ENCODE assay signal across 8 cellular contexts in genomic region chr12:64802180-64802775, GRCh38. TPM values are rescaled to one million over a fixed set of nuclear protein-coding genes. Genes with fewer than 3 reads are reported as not detected.
DNase-seq lines count a peak whose midpoint lies in the region; ATAC-seq, FAIRE-seq and TF ChIP-seq lines count a peak whose summit lies in the region.
"Not testable (repeated sequence)": the region's sequence is repeated elsewhere in the genome, so short reads cannot be mapped to it uniquely, and the experiment has no call there.

No MANE protein-coding gene starts in this region.

- not testable (repeated sequence) for H3K27me3 ChIP-seq in Panc1 (ENCODE audit: control insufficient read depth, insufficient read depth, low read length); endothelial cell of umbilical vein (ENCODE audit: control insufficient read depth in 2 of 2, insufficient read depth in 2 of 2, low read length in 2 of 2)

- H2AFZ ChIP-seq in endothelial cell of umbilical vein (ENCODE audit: low read depth, low read length), result not testable (repeated sequence)

- ATAC-seq in GM21619 (IDR thresholded peaks at IDR 0.05; ENCODE audit: unreplicated experiment) (peak; percentile 59), Panc1 (peak; percentile 88), memory B cell (ENCODE audit: low read depth) (peak; percentile 48)

- not testable (repeated sequence) for H3K4me2 ChIP-seq in endothelial cell of umbilical vein (ENCODE audit: insufficient read depth, low read length)

- dilution Hi-C loops in endothelial cell of umbilical vein (cut with MboI; ENCODE audit: extremely low pct_ligation_motif_present, low sequenced_read_pairs), result not testable (repeated sequence)

- H3K79me2 ChIP-seq in endothelial cell of umbilical vein (ENCODE audit: control insufficient read depth, insufficient read depth, low read length), result not testable (repeated sequence)

- H3K9ac ChIP-seq in endothelial cell of umbilical vein (replicated peaks; ENCODE audit: extremely low read depth, insufficient read depth, low read length), result not testable (repeated sequence)

- not testable (repeated sequence) for H3K36me3 ChIP-seq in Panc1 (ENCODE audit: control insufficient read depth, insufficient read depth, low read length); endothelial cell of umbilical vein (ENCODE audit: control insufficient read depth in 2 of 2, extremely low read depth in 1 of 2, insufficient read depth in 2 of 2, low read length in 2 of 2)

- H3K4me3 ChIP-seq in Panc1 (ENCODE audit: low read depth in 2 of 2, low read length in 2 of 2), result peak overlapping the region in 1 of 2 experiments; percentile 20; a peak in 1 of 4 replicates
- H3K4me3 ChIP-seq in endothelial cell of umbilical vein (replicated peaks in 1 of 3; ENCODE audit: insufficient read depth in 1 of 3, low read depth in 1 of 3, low read length in 3 of 3), result not testable (repeated sequence)

- H3K27me3 Mint-ChIP-seq in memory B cell, result peaks cover 23% of the 10 kb centered on the region

- not testable (repeated sequence) for H3K27ac ChIP-seq in Panc1 (ENCODE audit: low read length); endothelial cell of umbilical vein (ENCODE audit: insufficient read depth, low read depth, low read length)

- H3K36me3 Mint-ChIP-seq in memory B cell, result not testable (repeated sequence)

- not testable (repeated sequence) for H3K27ac Mint-ChIP-seq in memory B cell

- intact Hi-C loops in Panc1 (cut with micrococcal nuclease; ENCODE audit: unreplicated experiment) (loop anchor here (1.0 kb wide), 1 partner anchor 321 kb away; no protein-coding TSS in a partner anchor), endothelial cell of umbilical vein (cut with micrococcal nuclease) (loop anchor here (1.0 to 5.0 kb wide), 4 partner anchors 89 to 430 kb away; no protein-coding TSS in a partner anchor)

- H3K9me3 Mint-ChIP-seq in memory B cell, result not testable (repeated sequence)

- H3K4me1 Mint-ChIP-seq in memory B cell, result not testable (repeated sequence)

- H4K20me1 ChIP-seq in endothelial cell of umbilical vein (replicated peaks; ENCODE audit: control insufficient read depth, extremely low read depth, insufficient read depth, low read length), result not testable (repeated sequence)

- BruUV-seq in Panc1 (replicated peaks; lab: Mats Ljungman, UMichigan); endothelial cell of umbilical vein (replicated peaks; lab: Mats Ljungman, UMichigan): not testable (repeated sequence)

- FAIRE-seq in endothelial cell of umbilical vein (lab: Jason Lieb, UNC), result peak; percentile 88

- TF ChIP-seq CTCF in Panc1 (IDR thresholded peaks at IDR 0.05) (peak; percentile 96), endothelial cell of umbilical vein (IDR thresholded peaks at IDR 0.05; ENCODE audit: extremely low read depth in 1 of 2, insufficient read depth in 1 of 2, low read depth in 1 of 2, low read length in 2 of 2) (peak; percentile 90 to 92)

- POLR2A ChIA-PET in Panc1 (lab: Charles Lee), result not testable (repeated sequence)
- POLR2A ChIA-PET in endothelial cell of umbilical vein (lab: Charles Lee), result interaction anchor here (0.7 kb wide), 1 partner anchor 365 kb away, joined by 4 read pairs; no protein-coding TSS in a partner anchor

- DNase-seq in COLO829 (ENCODE audit: low spot score) (peak; percentile 76), M059J (ENCODE audit: low read depth) (peak; percentile 45), activated T-cell treated with anti-CD3 and anti-CD28 coated beads for 4 hours (peak; percentile 38), endothelial cell of umbilical vein (ENCODE audit: low read depth, low spot score) (peak; percentile 37), memory B cell (ENCODE audit: low spot score in 2 of 2) (peak; percentile 37 to 60)
- DNase-seq in Panc1 (ENCODE audit: low read depth, low spot score), result not testable (repeated sequence)
- peak; percentile 27 for DNase-seq in stimulated activated CD8-positive, alpha-beta memory T cell treated with anti-CD3 and anti-CD28 coated beads, Interleukin-15, amount 100 ng/mL, for 1 hour (ENCODE audit: low read depth)

- TF ChIP-seq POLR2A in endothelial cell of umbilical vein (IDR thresholded peaks at IDR 0.05; ENCODE audit: low read depth, low read length), result not testable (repeated sequence)

- H3K9me1 ChIP-seq in endothelial cell of umbilical vein (replicated peaks; ENCODE audit: control insufficient read depth, extremely low read depth, insufficient read depth, low read length), result not testable (repeated sequence)

- H3K4me3 Mint-ChIP-seq in memory B cell, result not testable (repeated sequence)

- H3K4me1 ChIP-seq in Panc1 (ENCODE audit: control insufficient read depth, insufficient read depth, low read length); endothelial cell of umbilical vein (ENCODE audit: control insufficient read depth, extremely low read depth, insufficient read depth, low read length): not testable (repeated sequence)

- H3K9me3 ChIP-seq in Panc1 (ENCODE audit: control insufficient read depth, insufficient read depth, low read depth, low read length); endothelial cell of umbilical vein (replicated peaks; ENCODE audit: control insufficient read depth, insufficient read depth, low read length): not testable (repeated sequence)

- CTCF ChIA-PET in Panc1 (lab: Charles Lee) (interaction anchor here (0.6 to 1.4 kb wide), 7 partner anchors 9 to 498 kb away, joined by 3 to 5 read pairs (median 3); no protein-coding TSS in a partner anchor), endothelial cell of umbilical vein (lab: Charles Lee) (interaction anchor here (0.6 to 2.6 kb wide), 58 partner anchors 9 to 1234 kb away, joined by 3 to 24 read pairs (median 4); partner anchors contain the start of genes LEMD3 and WIF1)

- in situ Hi-C loops in Panc1 (cut with HindIII; ENCODE audit: low pct_unique_long_range_greater_than_20kb, low sequenced_read_pairs), result not testable (repeated sequence)

RNA-seq across cellular contexts. Expression of gene TBC1D30, which starts 22.2 kb away (rescaled TPM):
- 0.52 and 3.2 TPM in 2 replicates for total RNA-seq in M059J (2014; rRNA removed; shearing (Covaris generic))
- 8.9 TPM for total RNA-seq in Panc1 (2021; ENCODE audit: unreplicated experiment)
- polyA plus RNA-seq in Panc1 (2012; ENCODE audit: insufficient read length), result 3.3 TPM
- total RNA-seq in endothelial cell of umbilical vein, result 4.4 and 7.4 TPM in 2 replicates
- polyA plus RNA-seq in endothelial cell of umbilical vein, result 4.9 and 7.6 TPM in 2 replicates
- polyA plus RNA-seq in endothelial cell of umbilical vein (2011; cell fraction: cytosol; rRNA removed), result 5.8 and 7.6 TPM in 2 replicates
- 4.0 and 5.0 TPM in 2 replicates for polyA plus RNA-seq in endothelial cell of umbilical vein (2011; cell fraction: nucleus; rRNA removed)
- 4.7 and 5.7 TPM in 2 replicates for polyA plus RNA-seq in endothelial cell of umbilical vein (2012)
- 8.3 and 9.0 TPM in 2 replicates for polyA minus RNA-seq in endothelial cell of umbilical vein
- polyA minus RNA-seq in endothelial cell of umbilical vein (2011; cell fraction: cytosol; rRNA and poly(A)+ RNA removed), result 5.4 TPM
- 7.9 and 8.5 TPM in 2 replicates for polyA minus RNA-seq in endothelial cell of umbilical vein (2011; cell fraction: nucleus; rRNA and poly(A)+ RNA removed)

RNA-seq across cellular contexts. Expression of gene GNS, which starts 43.1 kb away (rescaled TPM):
- total RNA-seq in M059J (2014; rRNA removed; shearing (Covaris generic)), result 152 and 210 TPM in 2 replicates
- total RNA-seq in Panc1 (2021; ENCODE audit: unreplicated experiment) (117 TPM), endothelial cell of umbilical vein (129 and 142 TPM in 2 replicates)
- 66.9 TPM for polyA plus RNA-seq in Panc1 (2012; ENCODE audit: insufficient read length)
- 92.8 and 107 TPM in 2 replicates for polyA plus RNA-seq in endothelial cell of umbilical vein
- 79.2 and 81.1 TPM in 2 replicates for polyA plus RNA-seq in endothelial cell of umbilical vein (2011; cell fraction: cytosol; rRNA removed)
- polyA plus RNA-seq in endothelial cell of umbilical vein (2011; cell fraction: nucleus; rRNA removed), result 56.6 and 67.1 TPM in 2 replicates
- 131 and 155 TPM in 2 replicates for polyA plus RNA-seq in endothelial cell of umbilical vein (2012)
- 380 and 387 TPM in 2 replicates for polyA minus RNA-seq in endothelial cell of umbilical vein
- polyA minus RNA-seq in endothelial cell of umbilical vein (2011; cell fraction: cytosol; rRNA and poly(A)+ RNA removed), result 71.4 TPM
- polyA minus RNA-seq in endothelial cell of umbilical vein (2011; cell fraction: nucleus; rRNA and poly(A)+ RNA removed), result 61.7 and 108 TPM in 2 replicates
